Comparison of ENCODE assay signal across 8 cellular contexts in genomic region chr18:33210575-33211189, GRCh38.
DNase-seq lines count a peak whose midpoint lies in the region; ATAC-seq and TF ChIP-seq lines count a peak whose summit lies in the region.

No MANE protein-coding gene starts in this region.

- no peak overlapping the region for H3K27ac ChIP-seq in PC-9
- H3K27ac ChIP-seq in tibial nerve: no peak overlapping the region

- no peaks in the 10 kb centered on the region for H3K9me3 ChIP-seq in PC-9 (ENCODE audit: insufficient read depth, low read depth)
- no peaks in the 10 kb centered on the region for H3K9me3 ChIP-seq in tibial nerve

- H3K27ac Mint-ChIP-seq in activated T-cell treated with anti-CD3 and anti-CD28 coated beads, Interleukin-2, amount 50 U/mL, for 72 hours: no peak overlapping the region

- no peak overlapping the region for H3K4me3 Mint-ChIP-seq in activated T-cell treated with anti-CD3 and anti-CD28 coated beads, Interleukin-2, amount 50 U/mL, for 72 hours

- no peaks in the 10 kb centered on the region for H3K79me2 ChIP-seq in PC-9 (ENCODE audit: low read depth)

- ATAC-seq in activated T-cell treated with anti-CD3 and anti-CD28 coated beads, Interleukin-2, amount 50 U/mL, for 72 hours (replicated peaks in 1 of 2): no peak

- no peaks in the 10 kb centered on the region for H3K9me2 ChIP-seq in PC-9 (ENCODE audit: insufficient read depth)

- H3K27me3 ChIP-seq in PC-9 (ENCODE audit: insufficient read depth, low read depth) (no peaks in the 10 kb centered on the region), tibial nerve (no peaks in the 10 kb centered on the region)

- no peaks in the 10 kb centered on the region for H3K27me3 Mint-ChIP-seq in activated T-cell treated with anti-CD3 and anti-CD28 coated beads, Interleukin-2, amount 50 U/mL, for 72 hours (ENCODE audit: low read depth)

- no TSS peak for BruUV-seq in PC-9 (replicated peaks; lab: Mats Ljungman, UMichigan)

- CTCF ChIA-PET in PC-9 (lab: Charles Lee): no interaction called here

- TF ChIP-seq CTCF in GM12872 (IDR thresholded peaks at IDR 0.05; ENCODE audit: insufficient read depth, low read depth, low read length): peak; percentile 50
- peak; percentile 54; the same call in 1 of the 2 replicates for TF ChIP-seq CTCF in PC-9 (conservative IDR thresholded peaks at IDR 0.05)
- TF ChIP-seq CTCF in fibroblast of mammary gland (conservative IDR thresholded peaks at IDR 0.05; ENCODE audit: control insufficient read depth, insufficient read depth, low read depth, low read length): peak; percentile 67
- TF ChIP-seq CTCF in tibial nerve (IDR thresholded peaks at IDR 0.05): peak in 3 of 5 experiments; percentile 42 to 58 (median 44)

- 32 to 33% methylated on average over 6 of the region's 6 CpGs for WGBS in tibial nerve, 2 donors

- H3K4me3 ChIP-seq in PC-9 (no peak overlapping the region), fibroblast of mammary gland (ENCODE audit: control insufficient read depth, low read depth, low read length) (no peak overlapping the region), tibial nerve (no peak overlapping the region)

- POLR2A ChIA-PET in PC-9 (lab: Charles Lee; ENCODE audit: unreplicated experiment): no interaction called here

- no peak for TF ChIP-seq POLR2A in tibial nerve (IDR thresholded peaks at IDR 0.05)

- H4K20me1 ChIP-seq in PC-9 (ENCODE audit: insufficient read depth): no peaks in the 10 kb centered on the region

- H3K4me1 ChIP-seq in PC-9 (replicated peaks; ENCODE audit: insufficient read depth) (no peaks in the 10 kb centered on the region), tibial nerve (no peaks in the 10 kb centered on the region)

- H3K36me3 Mint-ChIP-seq in activated T-cell treated with anti-CD3 and anti-CD28 coated beads, Interleukin-2, amount 50 U/mL, for 72 hours (ENCODE audit: insufficient read depth in 2 of 2): no peaks in the 10 kb centered on the region

- no peak overlapping the region for H2AFZ ChIP-seq in PC-9

- H3K4me1 Mint-ChIP-seq in activated T-cell treated with anti-CD3 and anti-CD28 coated beads, Interleukin-2, amount 50 U/mL, for 72 hours (ENCODE audit: low read depth): no peaks in the 10 kb centered on the region

- no peaks in the 10 kb centered on the region for H3K9me3 Mint-ChIP-seq in activated T-cell treated with anti-CD3 and anti-CD28 coated beads, Interleukin-2, amount 50 U/mL, for 72 hours

- no peak for TF ChIP-seq EP300 in tibial nerve (IDR thresholded peaks at IDR 0.05)

- DNase-seq in Kasumi-1 (lab: John Stamatoyannopoulos, UW): peak; percentile 78 to 83
- DNase-seq in PC-9: no peak
- DNase-seq in fibroblast of mammary gland (ENCODE audit: low read depth): peak; percentile 43
- no peak for DNase-seq in tibial nerve (ENCODE audit: low spot score in 2 of 2)
- DNase-seq in T1000 (lab: John Stamatoyannopoulos, UW): no peak
- no peak for DNase-seq in GOT3 (lab: John Stamatoyannopoulos, UW)
- no peak for DNase-seq in activated T-cell treated with anti-CD3 and anti-CD28 coated beads, Interleukin-2, amount 50 U/mL, for 72 hours

- intact Hi-C loops in PC-9 (cut with micrococcal nuclease; ENCODE audit: unreplicated experiment): no loop called here

- H3K36me3 ChIP-seq in PC-9 (ENCODE audit: low read depth) (no peaks in the 10 kb centered on the region), tibial nerve (no peaks in the 10 kb centered on the region)

- H3K4me2 ChIP-seq in PC-9: no peak overlapping the region

- no peaks in the 10 kb centered on the region for H3F3A ChIP-seq in PC-9 (ENCODE audit: insufficient read depth, low read depth)

Comparison
In these comparisons a context has a peak if more than half of its experiments do, and no peak if none do; other contexts are left out.
1. DNase-seq: peak in Kasumi-1 (2 of 2) and fibroblast of mammary gland (single experiment); none in PC-9 (0 of 2), tibial nerve (0 of 2), T1000 (single experiment), GOT3 (single experiment) and activated T-cell treated with anti-CD3 and anti-CD28 coated beads, Interleukin-2, amount 50 U/mL, for 72 hours (0 of 2).
2. Peak in every context shown above with its lines, with median percentiles within 50 percentile points of each other: CTCF ChIP-seq.